Comparison of ENCODE assay signal across 14 cellular contexts in the genomic region with DNA sequence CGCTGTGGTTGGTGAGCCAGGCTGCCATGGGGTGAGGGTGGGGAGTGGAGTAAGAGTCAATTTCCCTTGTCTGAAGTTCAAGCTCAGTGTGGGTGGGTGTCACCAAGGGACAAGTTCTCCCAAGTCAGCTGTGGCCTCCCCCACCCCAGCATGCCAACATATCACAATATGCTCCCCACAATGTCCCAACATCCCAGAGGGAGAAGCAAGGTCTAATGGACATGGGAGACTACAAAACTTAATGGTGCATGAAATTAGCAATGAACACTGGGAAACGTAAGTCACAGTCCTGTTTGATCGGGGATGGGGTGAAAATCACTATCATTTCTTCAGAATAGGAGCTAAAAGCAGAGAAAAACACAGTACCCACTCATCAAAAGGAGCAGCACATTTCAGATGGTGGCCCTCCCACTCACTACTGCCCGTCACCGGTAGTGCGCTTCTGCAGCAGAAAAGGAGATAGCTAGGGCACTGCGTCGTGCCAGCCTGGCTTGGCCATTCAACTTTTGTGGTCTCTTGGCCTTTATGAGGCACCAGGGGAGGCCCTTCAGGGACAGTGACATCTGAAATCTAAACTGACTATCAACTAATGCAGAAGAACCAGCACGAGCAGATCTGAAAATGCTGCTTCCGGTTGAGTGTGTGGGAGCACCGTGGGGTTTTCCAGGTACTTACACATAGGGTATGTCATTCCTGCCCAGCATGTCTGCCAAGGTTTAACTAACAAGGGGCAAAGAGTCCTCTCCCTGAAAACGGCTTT. TPM values are rescaled to one million over a fixed set of nuclear protein-coding genes. Genes with fewer than 3 reads are reported as not detected.
A peak's percentile ranks its signal among the peaks of the same experiment; 100 is the strongest.
DNase-seq lines count a peak whose midpoint lies in the region; ATAC-seq, FAIRE-seq and TF ChIP-seq lines count a peak whose summit lies in the region.
"Had no signal": no experiment of that assay in that cellular context is flagged by ENCODE, and none has a peak within 500 bp of the region (broad histone marks: within the 10 kb centered on the region; RNA-seq: fewer than 3 reads in every experiment).

No MANE protein-coding gene starts in this region.

- peaks cover 48% of the 10 kb centered on the region for H3K4me1 Mint-ChIP-seq in activated T-helper 2 cell treated with anti-CD3 and anti-CD28 coated beads, Interferon-gamma antibody, Interleukin-2, Interleukin-4, amounts not matched to agents 10 μg/mL and 5 μg/mL and 100 μg/mL, durations not matched to agents 14 hours and 24 hours and 36 hours (ENCODE audit: low read depth)
- peaks cover 61% of the 10 kb centered on the region for H3K4me1 Mint-ChIP-seq in nephron progenitor cell
- H3K4me1 Mint-ChIP-seq in type B pancreatic cell (ENCODE audit: unreplicated experiment), result peaks cover 16% of the 10 kb centered on the region

- peak; percentile 75 for DNase-seq in stimulated activated naive CD4-positive, alpha-beta T cell treated with Interleukin-2 at 50 U/mL for 16 hours (lab: John Stamatoyannopoulos, UW)
- no peak for DNase-seq in stimulated activated naive CD4-positive, alpha-beta T cell (lab: John Stamatoyannopoulos, UW)
- DNase-seq in activated T-helper 2 cell treated with anti-CD3 and anti-CD28 coated beads, Interferon-gamma antibody, Interleukin-2, Interleukin-4, amounts not matched to agents 10 μg/mL and 5 μg/mL and 100 μg/mL, durations not matched to agents 14 hours and 24 hours and 36 hours (ENCODE audit: low spot score), result no peak
- no peak for DNase-seq in nephron progenitor cell
- DNase-seq in type B pancreatic cell (ENCODE audit: extremely low spot score, unreplicated experiment), result no peak
- DNase-seq in mucosa of gallbladder (ENCODE audit: low spot score), result no peak
- no peak for DNase-seq in GM12891 (ENCODE audit: insufficient read length, low spot score)
- DNase-seq: DMS53, IMR-90, mesenchymal stem cell, NCI-H1092 treated with DMSO at 0.1 percent for 48 hours, NCI-H226, WERI-Rb-1 had no signal

- H3K9me3 Mint-ChIP-seq in activated T-helper 2 cell treated with anti-CD3 and anti-CD28 coated beads, Interferon-gamma antibody, Interleukin-2, Interleukin-4, amounts not matched to agents 10 μg/mL and 5 μg/mL and 100 μg/mL, durations not matched to agents 14 hours and 24 hours and 36 hours, result no peaks in the 10 kb centered on the region
- H3K9me3 Mint-ChIP-seq in nephron progenitor cell (no peaks in the 10 kb centered on the region), type B pancreatic cell (no peaks in the 10 kb centered on the region)

- no peak overlapping the region for H3K4me3 Mint-ChIP-seq in activated T-helper 2 cell treated with anti-CD3 and anti-CD28 coated beads, Interferon-gamma antibody, Interleukin-2, Interleukin-4, amounts not matched to agents 10 μg/mL and 5 μg/mL and 100 μg/mL, durations not matched to agents 14 hours and 24 hours and 36 hours (ENCODE audit: low read depth)
- H3K4me3 Mint-ChIP-seq in nephron progenitor cell (peak overlapping the region; percentile 20), type B pancreatic cell (no peak overlapping the region)

- intact Hi-C loops in activated T-helper 2 cell treated with anti-CD3 and anti-CD28 coated beads, Interferon-gamma antibody, Interleukin-2, Interleukin-4, amounts not matched to agents 10 μg/mL and 5 μg/mL and 100 μg/mL, durations not matched to agents 14 hours and 24 hours and 36 hours (cut with micrococcal nuclease), result no loop called here

- H3K36me3 Mint-ChIP-seq in activated T-helper 2 cell treated with anti-CD3 and anti-CD28 coated beads, Interferon-gamma antibody, Interleukin-2, Interleukin-4, amounts not matched to agents 10 μg/mL and 5 μg/mL and 100 μg/mL, durations not matched to agents 14 hours and 24 hours and 36 hours (ENCODE audit: low read depth), result no peaks in the 10 kb centered on the region
- H3K36me3 Mint-ChIP-seq in nephron progenitor cell (ENCODE audit: low read depth) (no peaks in the 10 kb centered on the region), type B pancreatic cell (no peaks in the 10 kb centered on the region)

- no peak for ATAC-seq in GM21423 (IDR thresholded peaks at IDR 0.05; ENCODE audit: unreplicated experiment)

- H3K27ac Mint-ChIP-seq in activated T-helper 2 cell treated with anti-CD3 and anti-CD28 coated beads, Interferon-gamma antibody, Interleukin-2, Interleukin-4, amounts not matched to agents 10 μg/mL and 5 μg/mL and 100 μg/mL, durations not matched to agents 14 hours and 24 hours and 36 hours, result peak overlapping the region; percentile 91
- H3K27ac Mint-ChIP-seq in nephron progenitor cell (peak overlapping the region; percentile 77), type B pancreatic cell (peak overlapping the region; percentile 94)

- no peak for TF ChIP-seq CTCF in nephron progenitor cell (IDR thresholded peaks at IDR 0.05)
- no peak for TF ChIP-seq CTCF in type B pancreatic cell (conservative IDR thresholded peaks at IDR 0.05)

- no peak for TF ChIP-seq POLR2A in GM12891 (IDR thresholded peaks at IDR 0.05; ENCODE audit: low read depth, low read length)

- H3K27me3 Mint-ChIP-seq in activated T-helper 2 cell treated with anti-CD3 and anti-CD28 coated beads, Interferon-gamma antibody, Interleukin-2, Interleukin-4, amounts not matched to agents 10 μg/mL and 5 μg/mL and 100 μg/mL, durations not matched to agents 14 hours and 24 hours and 36 hours (ENCODE audit: low read depth), result no peaks in the 10 kb centered on the region
- H3K27me3 Mint-ChIP-seq in nephron progenitor cell (ENCODE audit: low read depth, poor library complexity), result peaks cover 5% of the 10 kb centered on the region
- no peaks in the 10 kb centered on the region for H3K27me3 Mint-ChIP-seq in type B pancreatic cell

- no peak for FAIRE-seq in GM12891 (lab: Jason Lieb, UNC)

TF ChIP-seq in GM12891, 5 proteins besides CTCF, POLR2A, EP300 and RAD21:
- TF ChIP-seq SPI1 (IDR thresholded peaks at IDR 0.05; ENCODE audit: low read depth, low read length) (no peak), PAX5 (IDR thresholded peaks at IDR 0.05; ENCODE audit: insufficient read depth, low read length, severe bottlenecking) (no peak), POU2F2 (IDR thresholded peaks at IDR 0.05; ENCODE audit: low read depth, low read length) (no peak), TAF1 (IDR thresholded peaks at IDR 0.05; ENCODE audit: low read depth, low read length) (no peak), POLR2AphosphoS5 (IDR thresholded peaks at IDR 0.05; ENCODE audit: low read depth, low read length) (no peak)
TF ChIP-seq in GM12891: peak in this region for 0.

RNA-seq across cellular contexts. Expression of gene NDFIP1, which starts 20.5 kb away (rescaled TPM):
- 118 and 121 TPM in 2 replicates for total RNA-seq in activated T-helper 2 cell treated with anti-CD3 and anti-CD28 coated beads, Interferon-gamma antibody, Interleukin-2, Interleukin-4, amounts not matched to agents 10 μg/mL and 5 μg/mL and 100 μg/mL, durations not matched to agents 14 hours and 24 hours and 36 hours
- total RNA-seq in type B pancreatic cell (ENCODE audit: low replicate concordance) (57.7 and 59.3 TPM in 2 replicates), mucosa of gallbladder (80.0 TPM)
- polyA plus RNA-seq in GM12891 (2012; ENCODE audit: low read depth, missing spikeins), result 0.99 TPM
